Comparison of ENCODE assay signal across 1 cellular context in genomic region chr16:5032748-5033167, GRCh38.
A peak's percentile ranks its signal among the peaks of the same experiment; 100 is the strongest.
TF ChIP-seq lines count a peak whose summit lies in the region.

No MANE protein-coding gene starts in this region.

TF ChIP-seq in HepG2, 621 proteins besides CTCF, POLR2A, EP300 and RAD21 (continued from another document):
- TF ChIP-seq BRF2 (CRISPR knock-in tag; IDR thresholded peaks at IDR 0.05) (no peak), NR2F1 (CRISPR knock-in tag; IDR thresholded peaks at IDR 0.05) (peak in 1 of 2 experiments; percentile 71; a peak in 2 of 4 replicates), DRAP1 (CRISPR knock-in tag; IDR thresholded peaks at IDR 0.05) (no peak), HNF4G (IDR thresholded peaks at IDR 0.05; ENCODE audit: borderline replicate concordance, low read depth, low read length) (0 out of 2 replicates have a peak, but pooled peaks have one; percentile 38), HNF4G (CRISPR knock-in tag; IDR thresholded peaks at IDR 0.05; ENCODE audit: borderline replicate concordance, low read depth) (no peak), ZSCAN21 (CRISPR knock-in tag; IDR thresholded peaks at IDR 0.05; ENCODE audit: borderline replicate concordance) (no peak), NFATC3 (CRISPR knock-in tag; IDR thresholded peaks at IDR 0.05) (no peak), AFF4 (CRISPR knock-in tag; IDR thresholded peaks at IDR 0.05) (no peak), ELF1 (CRISPR knock-in tag; IDR thresholded peaks at IDR 0.05) (no peak), XRCC5 (optimal IDR thresholded peaks at IDR 0.05; ENCODE audit: low read length) (no peak), SOX13 (IDR thresholded peaks at IDR 0.05) (no peak), SOX13 (CRISPR knock-in tag; conservative IDR thresholded peaks at IDR 0.05 in 1 of 2, IDR thresholded peaks at IDR 0.05 in 1 of 2) (peak in 1 of 2 experiments; percentile 53; a peak in 2 of 4 replicates), MNT (IDR thresholded peaks at IDR 0.05) (no peak), ZNF317 (CRISPR knock-in tag; IDR thresholded peaks at IDR 0.05) (0 out of 2 replicates have a peak, but pooled peaks have one; percentile 48), ZNF382 (CRISPR knock-in tag; IDR thresholded peaks at IDR 0.05; ENCODE audit: borderline replicate concordance) (no peak), TMF1 (CRISPR knock-in tag; IDR thresholded peaks at IDR 0.05; ENCODE audit: low read depth) (no peak), NFIC (IDR thresholded peaks at IDR 0.05; ENCODE audit: low read length) (no peak), ZNF180 (CRISPR knock-in tag; IDR thresholded peaks at IDR 0.05; ENCODE audit: borderline replicate concordance, low read depth) (no peak), ZNF737 (CRISPR knock-in tag; IDR thresholded peaks at IDR 0.05; ENCODE audit: borderline replicate concordance) (no peak), EZH2 (conservative IDR thresholded peaks at IDR 0.05; ENCODE audit: low read depth, low read length) (no peak), ZNF34 (CRISPR knock-in tag; IDR thresholded peaks at IDR 0.05; ENCODE audit: borderline replicate concordance) (no peak), NFIB (CRISPR knock-in tag; IDR thresholded peaks at IDR 0.05; ENCODE audit: borderline replicate concordance) (no peak), ZNF280B (CRISPR knock-in tag; IDR thresholded peaks at IDR 0.05; ENCODE audit: borderline replicate concordance) (no peak), ZKSCAN1 (IDR thresholded peaks at IDR 0.05; ENCODE audit: low read length) (peak; percentile 34; the same call in 1 of the 2 replicates), ZNF224 (CRISPR knock-in tag; IDR thresholded peaks at IDR 0.05) (no peak), TFE3 (CRISPR knock-in tag; IDR thresholded peaks at IDR 0.05) (no peak), ZBTB20 (CRISPR knock-in tag; IDR thresholded peaks at IDR 0.05; ENCODE audit: borderline replicate concordance, low read depth) (no peak)
